ENCODE assay signal across 11 cellular contexts in the genomic region with DNA sequence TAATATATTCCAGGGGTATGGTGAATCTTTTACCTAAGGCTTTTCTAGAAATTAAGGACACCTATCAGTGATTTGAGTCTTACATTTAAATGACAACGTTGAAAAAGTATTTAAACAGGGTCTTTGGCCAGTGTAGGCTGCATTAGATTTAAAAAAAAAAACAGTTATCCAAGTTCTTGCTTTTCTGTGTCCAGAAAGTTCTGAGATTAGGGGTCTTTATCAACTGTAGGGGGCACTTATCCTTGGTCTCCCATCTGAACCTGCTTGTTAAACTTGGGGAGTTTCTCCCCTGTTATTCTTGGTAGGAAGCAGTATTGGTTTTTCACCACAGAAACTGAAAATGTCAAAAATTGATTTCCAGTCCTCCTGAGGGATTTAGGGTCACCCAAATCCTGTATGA.
DNase-seq lines count a peak whose midpoint lies in the region; ATAC-seq and TF ChIP-seq lines count a peak whose summit lies in the region.
"Had no signal": no experiment of that assay in that cellular context is flagged by ENCODE, and none has a peak within 500 bp of the region (broad histone marks: within the 10 kb centered on the region; RNA-seq: fewer than 3 reads in every experiment).

No MANE protein-coding gene starts in this region.

- no peak overlapping the region for H3K27ac ChIP-seq in CD4-positive, alpha-beta T cell (ENCODE audit: low read depth, low read length)

- H3K27me3 ChIP-seq in CD4-positive, alpha-beta T cell (ENCODE audit: control insufficient read depth, insufficient read depth, low read length): no peaks in the 10 kb centered on the region

- intact Hi-C loops in CD4-positive, alpha-beta T cell (cut with DNase I, micrococcal nuclease): loop anchor here in 1 of 2 experiments (5.0 kb wide), 1 partner anchor 152 kb away; no protein-coding TSS in a partner anchor

- DNase-seq in CD4-positive, alpha-beta T cell: no peak
- DNase-seq in HFFc6: no peak
- no peak for DNase-seq in naive B cell
- DNase-seq in NCI-H774 (lab: John Stamatoyannopoulos, UW): no peak
- no peak for DNase-seq in GOT3 (lab: John Stamatoyannopoulos, UW)
- DNase-seq: activated T-cell treated with anti-CD3 and anti-CD28 coated beads for 4 hours, NCI-H1417, NCI-H510A, nephron progenitor cell had no signal

- H3K4me1 Mint-ChIP-seq in CD4-positive, alpha-beta T cell (ENCODE audit: low read depth): peaks cover 62% of the 10 kb centered on the region
- peaks cover 60% of the 10 kb centered on the region for H3K4me1 Mint-ChIP-seq in HFFc6 (ENCODE audit: low read depth)
- H3K4me1 Mint-ChIP-seq in activated naive CD8-positive, alpha-beta T cell (ENCODE audit: low read depth): peaks cover 54% of the 10 kb centered on the region
- H3K4me1 Mint-ChIP-seq in naive B cell: peaks cover 30 to 55% (median 48%) of the 10 kb centered on the region in 3 donors

- H3K4me3 Mint-ChIP-seq in CD4-positive, alpha-beta T cell: no peak overlapping the region
- H3K4me3 Mint-ChIP-seq in HFFc6 (no peak overlapping the region), naive B cell (no peak overlapping the region)
- no peak overlapping the region for H3K4me3 Mint-ChIP-seq in activated naive CD8-positive, alpha-beta T cell
- H3K4me3 Mint-ChIP-seq: nephron progenitor cell had no signal

- ATAC-seq in CD4-positive, alpha-beta T cell (ENCODE audit: poor library complexity): no peak
- ATAC-seq in naive B cell (ENCODE audit: low read depth in 2 of 2) (no peak), HG02588 (IDR thresholded peaks at IDR 0.05; ENCODE audit: unreplicated experiment) (no peak)

- peak overlapping the region; percentile 93 for H3K27ac Mint-ChIP-seq in CD4-positive, alpha-beta T cell
- H3K27ac Mint-ChIP-seq in HFFc6 (peak overlapping the region; percentile 54), naive B cell (peak overlapping the region; percentile 12 to 92 (median 86))
- H3K27ac Mint-ChIP-seq in activated naive CD8-positive, alpha-beta T cell: peak overlapping the region; percentile 94

- POLR2A ChIA-PET in CD4-positive, alpha-beta T cell (lab: Charles Lee): interaction anchor here (1.0 to 1.7 kb wide), 3 partner anchors 43 to 154 kb away, joined by 4 to 6 read pairs (median 4); no protein-coding TSS in a partner anchor

- H3K9me3 ChIP-seq in CD4-positive, alpha-beta T cell (ENCODE audit: control insufficient read depth, low read length): no peaks in the 10 kb centered on the region

- CTCF ChIA-PET in CD4-positive, alpha-beta T cell (lab: Charles Lee): interaction anchor here (0.6 kb wide), 1 partner anchor 33 kb away, joined by 4 read pairs; no protein-coding TSS in a partner anchor

- H3K9me3 Mint-ChIP-seq in CD4-positive, alpha-beta T cell: no peaks in the 10 kb centered on the region
- no peaks in the 10 kb centered on the region for H3K9me3 Mint-ChIP-seq in HFFc6
- H3K9me3 Mint-ChIP-seq in activated naive CD8-positive, alpha-beta T cell (ENCODE audit: low read depth): no peaks in the 10 kb centered on the region
- H3K9me3 Mint-ChIP-seq in naive B cell: no peaks in the 10 kb centered on the region
- H3K9me3 Mint-ChIP-seq: nephron progenitor cell had no signal

- H3K27me3 Mint-ChIP-seq in CD4-positive, alpha-beta T cell: no peaks in the 10 kb centered on the region
- H3K27me3 Mint-ChIP-seq in HFFc6 (ENCODE audit: insufficient read depth) (no peaks in the 10 kb centered on the region), naive B cell (no peaks in the 10 kb centered on the region)
- no peaks in the 10 kb centered on the region for H3K27me3 Mint-ChIP-seq in activated naive CD8-positive, alpha-beta T cell

- no peaks in the 10 kb centered on the region for H3K36me3 Mint-ChIP-seq in CD4-positive, alpha-beta T cell (ENCODE audit: low read depth)
- H3K36me3 Mint-ChIP-seq in HFFc6 (ENCODE audit: low read depth) (no peaks in the 10 kb centered on the region), naive B cell (no peaks in the 10 kb centered on the region)
- H3K36me3 Mint-ChIP-seq in activated naive CD8-positive, alpha-beta T cell: no peaks in the 10 kb centered on the region

- no peak for TF ChIP-seq CTCF in CD4-positive, alpha-beta T cell (IDR thresholded peaks at IDR 0.05)
- TF ChIP-seq CTCF in HFFc6 (IDR thresholded peaks at IDR 0.05): peak; percentile 46; the same call in 1 of the 2 replicates
